ENCODE assay signal across 14 cellular contexts in the genomic region with DNA sequence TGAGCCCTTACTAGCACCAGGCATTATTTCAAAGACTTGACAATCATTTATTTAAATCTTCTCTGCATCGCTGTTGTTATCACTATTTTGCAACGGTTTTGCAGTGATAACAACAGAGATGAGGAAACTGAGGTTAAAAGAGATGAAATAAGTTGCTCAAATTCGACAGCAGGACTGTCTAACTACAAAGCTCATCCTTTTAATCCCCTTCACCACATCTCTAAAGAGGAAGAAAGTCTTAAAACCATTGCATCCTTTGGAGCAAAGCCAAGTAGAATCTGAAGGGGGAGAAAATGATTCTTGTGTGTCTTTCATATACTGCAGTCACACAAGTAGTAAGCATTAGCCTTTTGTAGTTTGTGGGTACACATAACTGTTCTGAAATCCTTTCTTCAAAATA.
"Had no signal": no experiment of that assay in that cellular context is flagged by ENCODE, and none has a peak within 500 bp of the region (broad histone marks: within the 10 kb centered on the region; RNA-seq: fewer than 3 reads in every experiment).

No MANE protein-coding gene starts in this region.

- DNase-seq: activated CD4-positive, alpha-beta T cell treated with anti-CD3 and anti-CD28 coated beads, Interleukin-2, amount 10 ng/mL, durations not matched to agents 24 days and 14 days; activated CD8-positive, alpha-beta T cell treated with anti-CD3 and anti-CD28 coated beads for 36 hours; activated naive CD4-positive, alpha-beta T cell treated with Interleukin-2 at 50 U/mL for 16 hours; activated T-cell treated with anti-CD3 and anti-CD28 coated beads, Interleukin-2, amount 50 U/mL, for 24 hours; body of pancreas; dorsolateral prefrontal cortex; foreskin fibroblast; mesenchymal stem cell; naive thymus-derived CD8-positive, alpha-beta T cell; right cardiac atrium; stimulated activated CD4-positive, alpha-beta T cell treated with anti-CD3 and anti-CD28 coated beads, Interleukin-15, amount 100 ng/mL, for 24 hours; stimulated activated CD4-positive, alpha-beta T cell treated with anti-CD3 and anti-CD28 coated beads, Interleukin-4, amount 100 ng/mL, for 1 hour; stomach; trophoblast cell had no signal
